Comparison of ENCODE assay signal across 12 cellular contexts in the genomic region with DNA sequence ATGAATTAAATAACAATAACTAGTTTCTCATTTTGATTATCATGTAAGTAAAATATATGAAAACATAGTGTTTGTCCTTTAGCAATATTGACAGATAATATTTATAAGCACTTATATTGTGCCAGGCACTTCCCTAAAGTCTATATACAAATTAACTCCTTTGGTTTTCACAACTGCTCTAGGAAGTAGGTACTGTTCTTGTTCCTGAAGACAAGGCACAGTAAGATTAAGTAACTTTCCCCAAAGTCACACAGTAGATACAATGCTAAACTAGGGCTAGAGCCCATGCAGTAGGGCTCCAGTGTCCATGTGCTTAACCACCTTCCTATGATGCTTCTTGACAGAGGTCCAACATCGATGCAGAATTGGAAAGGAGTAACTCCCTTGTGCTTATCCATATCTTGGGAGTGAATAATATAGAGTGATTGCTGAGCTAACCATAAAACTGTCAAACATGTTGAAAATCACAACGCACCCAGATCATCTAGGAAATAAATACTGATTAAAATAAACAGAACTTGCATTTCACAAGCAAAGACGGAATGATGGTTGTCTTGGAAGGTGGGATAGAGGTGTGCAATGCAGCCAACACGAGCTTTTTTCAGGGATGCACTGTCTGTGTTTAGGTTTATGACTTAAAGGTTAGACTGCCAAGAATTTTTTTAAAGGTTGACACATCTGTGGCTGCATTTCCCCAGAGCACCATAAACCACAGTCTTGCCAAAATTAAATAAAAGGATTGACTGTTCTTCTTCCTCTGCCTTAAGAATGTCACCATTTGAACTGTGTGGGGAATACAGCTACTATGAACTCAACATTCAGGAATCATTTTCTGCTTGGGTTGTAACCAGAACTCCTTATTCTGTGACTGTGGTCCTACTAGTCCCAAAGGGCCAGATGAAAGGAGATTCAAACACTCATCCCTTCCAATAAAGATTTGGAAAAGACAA.
DNase-seq lines count a peak whose midpoint lies in the region; ATAC-seq and TF ChIP-seq lines count a peak whose summit lies in the region.
"Had no signal": no experiment of that assay in that cellular context is flagged by ENCODE, and none has a peak within 500 bp of the region (broad histone marks: within the 10 kb centered on the region; RNA-seq: fewer than 3 reads in every experiment).

No MANE protein-coding gene starts in this region.

- ATAC-seq in activated T-cell treated with anti-CD3 and anti-CD28 coated beads, Interleukin-2, amount 50 U/mL, for 72 hours (replicated peaks in 1 of 2) = peak in 1 of 2 donors; percentile 26
- no peak for ATAC-seq in GM19328 (IDR thresholded peaks at IDR 0.05; ENCODE audit: unreplicated experiment)
- no peak for ATAC-seq in GM21619 (IDR thresholded peaks at IDR 0.05; ENCODE audit: unreplicated experiment)

- H3K4me1 Mint-ChIP-seq in activated T-cell treated with anti-CD3 and anti-CD28 coated beads, Interleukin-2, amount 50 U/mL, for 72 hours (ENCODE audit: low read depth) = peaks cover 99% of the 10 kb centered on the region

- no peak for DNase-seq in activated T-cell treated with anti-CD3 and anti-CD28 coated beads, Interleukin-2, amount 50 U/mL, for 72 hours
- no peak for DNase-seq in activated T-cell treated with anti-CD3 and anti-CD28 coated beads for 4 hours
- peak; percentile 73 for DNase-seq in NCI-H2171 treated with DMSO at 0.1 percent for 48 hours (lab: John Stamatoyannopoulos, UW)
- peak; percentile 30 for DNase-seq in fibroblast of pulmonary artery (ENCODE audit: low read depth)
- peak; percentile 54 for DNase-seq in stromal cell of bone marrow (ENCODE audit: low read depth)
- no peak for DNase-seq in NCI-H226
- DNase-seq: amniotic stem cell, DMS79 treated with DMSO at 0.1 percent for 48 hours, substantia nigra, WERI-Rb-1 had no signal

- TF ChIP-seq CTCF in fibroblast of pulmonary artery (IDR thresholded peaks at IDR 0.05; ENCODE audit: low read length, missing control alignments) = no peak

- H3K9me3 Mint-ChIP-seq in activated T-cell treated with anti-CD3 and anti-CD28 coated beads, Interleukin-2, amount 50 U/mL, for 72 hours = no peaks in the 10 kb centered on the region

- peak overlapping the region; percentile 94 for H3K27ac Mint-ChIP-seq in activated T-cell treated with anti-CD3 and anti-CD28 coated beads, Interleukin-2, amount 50 U/mL, for 72 hours

- no peaks in the 10 kb centered on the region for H3K27me3 Mint-ChIP-seq in activated T-cell treated with anti-CD3 and anti-CD28 coated beads, Interleukin-2, amount 50 U/mL, for 72 hours (ENCODE audit: low read depth)

- peaks cover 6 to 7% of the 10 kb centered on the region in 2 donors for H3K36me3 Mint-ChIP-seq in activated T-cell treated with anti-CD3 and anti-CD28 coated beads, Interleukin-2, amount 50 U/mL, for 72 hours (ENCODE audit: insufficient read depth in 2 of 2)

- H3K4me3 ChIP-seq in fibroblast of pulmonary artery (replicated peaks; ENCODE audit: low read depth, low read length) = no peak overlapping the region

- peak overlapping the region in 1 of 2 donors; percentile 17 for H3K4me3 Mint-ChIP-seq in activated T-cell treated with anti-CD3 and anti-CD28 coated beads, Interleukin-2, amount 50 U/mL, for 72 hours

Comparison
In these comparisons a context has a peak if more than half of its experiments do, and no peak if none do; other contexts are left out.
1. DNase-seq: peak in NCI-H2171 treated with DMSO at 0.1 percent for 48 hours (single experiment), fibroblast of pulmonary artery (single experiment) and stromal cell of bone marrow (single experiment); none in activated T-cell treated with anti-CD3 and anti-CD28 coated beads, Interleukin-2, amount 50 U/mL, for 72 hours (0 of 2), activated T-cell treated with anti-CD3 and anti-CD28 coated beads for 4 hours (single experiment) and NCI-H226 (single experiment).